ENCODE assay signal across 8 cellular contexts in the genomic region with DNA sequence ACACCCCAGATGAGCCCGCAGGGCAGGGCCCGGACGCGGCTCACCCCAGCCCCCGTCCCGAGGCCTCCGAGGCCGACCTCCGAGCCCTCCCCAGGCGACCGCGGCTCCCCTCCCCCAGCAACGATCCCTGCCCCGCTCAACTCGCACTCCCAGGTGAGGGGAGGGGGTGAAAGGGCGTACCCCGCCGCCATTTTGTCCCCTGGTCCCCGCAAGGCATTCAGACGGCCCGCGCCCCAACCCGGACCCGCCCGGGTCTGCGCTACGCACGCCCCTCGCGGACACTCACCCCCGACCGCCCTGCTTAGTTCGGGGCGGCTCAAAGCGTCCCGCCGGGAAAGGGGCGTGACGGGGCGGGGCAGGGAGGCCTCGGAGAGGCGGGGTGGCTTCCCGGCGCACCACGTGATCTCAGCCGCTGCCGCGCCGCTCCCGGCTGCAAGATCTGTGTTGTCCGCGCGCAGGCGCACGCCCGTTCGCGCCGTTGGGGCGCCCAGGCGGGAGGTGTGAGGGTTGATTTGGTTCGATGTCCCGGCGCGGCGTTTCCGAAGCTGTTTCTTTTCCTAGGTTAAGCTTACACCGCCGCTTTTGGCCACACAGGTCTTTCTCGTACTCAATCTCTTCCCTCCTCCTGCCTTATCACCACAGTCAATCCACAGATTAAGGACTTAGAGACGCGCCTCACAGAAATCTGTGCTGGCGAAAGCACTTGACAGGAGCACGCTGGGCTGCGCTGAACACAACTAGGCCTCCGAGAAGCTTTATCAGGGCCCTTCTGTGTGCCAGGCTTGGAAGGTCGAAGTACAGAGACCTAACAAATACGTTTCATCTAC.
DNase-seq lines count a peak whose midpoint lies in the region; TF ChIP-seq lines count a peak whose summit lies in the region.

A gene with protein sequence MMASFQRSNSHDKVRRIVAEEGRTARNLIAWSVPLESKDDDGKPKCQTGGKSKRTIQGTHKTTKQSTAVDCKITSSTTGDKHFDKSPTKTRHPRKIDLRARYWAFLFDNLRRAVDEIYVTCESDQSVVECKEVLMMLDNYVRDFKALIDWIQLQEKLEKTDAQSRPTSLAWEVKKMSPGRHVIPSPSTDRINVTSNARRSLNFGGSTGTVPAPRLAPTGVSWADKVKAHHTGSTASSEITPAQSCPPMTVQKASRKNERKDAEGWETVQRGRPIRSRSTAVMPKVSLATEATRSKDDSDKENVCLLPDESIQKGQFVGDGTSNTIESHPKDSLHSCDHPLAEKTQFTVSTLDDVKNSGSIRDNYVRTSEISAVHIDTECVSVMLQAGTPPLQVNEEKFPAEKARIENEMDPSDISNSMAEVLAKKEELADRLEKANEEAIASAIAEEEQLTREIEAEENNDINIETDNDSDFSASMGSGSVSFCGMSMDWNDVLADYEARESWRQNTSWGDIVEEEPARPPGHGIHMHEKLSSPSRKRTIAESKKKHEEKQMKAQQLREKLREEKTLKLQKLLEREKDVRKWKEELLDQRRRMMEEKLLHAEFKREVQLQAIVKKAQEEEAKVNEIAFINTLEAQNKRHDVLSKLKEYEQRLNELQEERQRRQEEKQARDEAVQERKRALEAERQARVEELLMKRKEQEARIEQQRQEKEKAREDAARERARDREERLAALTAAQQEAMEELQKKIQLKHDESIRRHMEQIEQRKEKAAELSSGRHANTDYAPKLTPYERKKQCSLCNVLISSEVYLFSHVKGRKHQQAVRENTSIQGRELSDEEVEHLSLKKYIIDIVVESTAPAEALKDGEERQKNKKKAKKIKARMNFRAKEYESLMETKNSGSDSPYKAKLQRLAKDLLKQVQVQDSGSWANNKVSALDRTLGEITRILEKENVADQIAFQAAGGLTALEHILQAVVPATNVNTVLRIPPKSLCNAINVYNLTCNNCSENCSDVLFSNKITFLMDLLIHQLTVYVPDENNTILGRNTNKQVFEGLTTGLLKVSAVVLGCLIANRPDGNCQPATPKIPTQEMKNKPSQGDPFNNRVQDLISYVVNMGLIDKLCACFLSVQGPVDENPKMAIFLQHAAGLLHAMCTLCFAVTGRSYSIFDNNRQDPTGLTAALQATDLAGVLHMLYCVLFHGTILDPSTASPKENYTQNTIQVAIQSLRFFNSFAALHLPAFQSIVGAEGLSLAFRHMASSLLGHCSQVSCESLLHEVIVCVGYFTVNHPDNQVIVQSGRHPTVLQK (N-terminal part only) (minus strand): TSS at position 328 of the 827 bp plus-strand sequence. CDS start 21,523 bp downstream, outside the sequence.

- peaks cover 9% of the 10 kb centered on the region for H3K27me3 Mint-ChIP-seq in nephron progenitor cell (ENCODE audit: low read depth, poor library complexity)
- no peaks in the 10 kb centered on the region for H3K27me3 Mint-ChIP-seq in stimulated activated naive CD8-positive, alpha-beta T cell treated with anti-CD3 and anti-CD28 coated beads, Interleukin-15, Interleukin-2, amounts not matched to agents 100 ng/mL and 50 ng/mL, for 24 hours

- H3K4me3 Mint-ChIP-seq in nephron progenitor cell, result peak within 1 kb of the TSS; percentile 90
- H3K4me3 Mint-ChIP-seq in stimulated activated naive CD8-positive, alpha-beta T cell treated with anti-CD3 and anti-CD28 coated beads, Interleukin-15, Interleukin-2, amounts not matched to agents 100 ng/mL and 50 ng/mL, for 24 hours, result peak within 1 kb of the TSS; percentile 94

- peaks cover 24% of the 10 kb centered on the region for H3K9me3 Mint-ChIP-seq in nephron progenitor cell
- H3K9me3 Mint-ChIP-seq in stimulated activated naive CD8-positive, alpha-beta T cell treated with anti-CD3 and anti-CD28 coated beads, Interleukin-15, Interleukin-2, amounts not matched to agents 100 ng/mL and 50 ng/mL, for 24 hours, result no peaks in the 10 kb centered on the region

- no peak for TF ChIP-seq CTCF in nephron progenitor cell (IDR thresholded peaks at IDR 0.05)

- peaks cover 31% of the 10 kb centered on the region for H3K4me1 Mint-ChIP-seq in nephron progenitor cell
- peaks cover 35% of the 10 kb centered on the region for H3K4me1 Mint-ChIP-seq in stimulated activated naive CD8-positive, alpha-beta T cell treated with anti-CD3 and anti-CD28 coated beads, Interleukin-15, Interleukin-2, amounts not matched to agents 100 ng/mL and 50 ng/mL, for 24 hours (ENCODE audit: low read depth)

- H3K27ac Mint-ChIP-seq in nephron progenitor cell, result peak within 1 kb of the TSS; percentile 89
- peak within 1 kb of the TSS; percentile 93 for H3K27ac Mint-ChIP-seq in stimulated activated naive CD8-positive, alpha-beta T cell treated with anti-CD3 and anti-CD28 coated beads, Interleukin-15, Interleukin-2, amounts not matched to agents 100 ng/mL and 50 ng/mL, for 24 hours

- peaks cover 11% of the 10 kb centered on the region for H3K36me3 Mint-ChIP-seq in nephron progenitor cell (ENCODE audit: low read depth)
- no peaks in the 10 kb centered on the region for H3K36me3 Mint-ChIP-seq in stimulated activated naive CD8-positive, alpha-beta T cell treated with anti-CD3 and anti-CD28 coated beads, Interleukin-15, Interleukin-2, amounts not matched to agents 100 ng/mL and 50 ng/mL, for 24 hours (ENCODE audit: low read depth)

- DNase-seq in EH (ENCODE audit: low read depth) (peak; percentile 86), GOT3 (lab: John Stamatoyannopoulos, UW) (peak; percentile 71), LoVo (ENCODE audit: low spot score) (peak; percentile 95), SHP77 (lab: John Stamatoyannopoulos, UW) (peak; percentile 79 to 91), fibroblast of the conjunctiva (ENCODE audit: low read depth) (peak; percentile 73), nephron progenitor cell (peak; percentile 97)
- peak; percentile 86 for DNase-seq in activated effector memory CD4-positive, alpha-beta T cell treated with Interleukin-2 at 50 U/mL for 16 hours

Comparison
In these comparisons a context has a peak if more than half of its experiments do, and no peak if none do; other contexts are left out.
1. Peak in every context shown above with its lines: DNase-seq.